ENCODE assay signal across 1 cellular context in genomic region chr16:85860413-85861094, GRCh38.
TF ChIP-seq lines count a peak whose summit lies in the region.

No MANE protein-coding gene starts in this region.

TF ChIP-seq in GM12878, 131 proteins besides CTCF, POLR2A, EP300 and RAD21 (continued from another document):
- TF ChIP-seq ZBTB40 (IDR thresholded peaks at IDR 0.05; ENCODE audit: borderline replicate concordance) = no peak
- TF ChIP-seq LARP7 (IDR thresholded peaks at IDR 0.05) = no peak
- no peak for TF ChIP-seq ZBTB4 (CRISPR knock-in tag; IDR thresholded peaks at IDR 0.05)
- TF ChIP-seq CEBPB (IDR thresholded peaks at IDR 0.05; ENCODE audit: borderline replicate concordance in 1 of 2, low read depth in 2 of 2, low read length in 2 of 2) = no peak
- peak; percentile 38; the same call in 1 of the 2 replicates for TF ChIP-seq BCL11A (IDR thresholded peaks at IDR 0.05; ENCODE audit: low read depth, low read length)
- TF ChIP-seq MTA3 (IDR thresholded peaks at IDR 0.05; ENCODE audit: borderline replicate concordance, low read length) = no peak
- TF ChIP-seq ATF7 (IDR thresholded peaks at IDR 0.05; ENCODE audit: low read depth) = no peak
- TF ChIP-seq MEF2B (IDR thresholded peaks at IDR 0.05; ENCODE audit: partially characterized antibody, poor library complexity, severe bottlenecking) = no peak
TF ChIP-seq in GM12878: peak in this region for 24.
